ENCODE assay signal across 34 cellular contexts in the genomic region with DNA sequence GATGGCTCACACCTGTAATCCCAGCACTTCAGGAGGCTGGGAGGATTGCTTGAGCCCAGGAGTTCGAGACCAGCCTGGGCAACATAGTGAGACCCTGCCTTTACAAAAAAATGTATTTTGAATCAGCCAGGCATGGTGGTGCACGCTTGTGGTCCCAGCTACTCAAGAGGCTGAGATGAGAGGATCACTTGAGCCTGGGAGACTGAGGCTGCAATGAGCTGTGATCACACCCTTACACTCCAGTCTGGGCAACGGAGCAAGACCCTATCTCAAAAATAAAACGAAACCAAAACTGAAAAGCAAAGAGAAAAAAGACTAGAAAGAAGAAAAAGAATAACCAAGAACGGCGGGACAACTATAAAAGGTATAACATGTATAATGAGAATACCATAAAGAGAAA. TPM values are rescaled to one million over a fixed set of nuclear protein-coding genes. Genes with fewer than 3 reads are reported as not detected.
"Had no signal": no experiment of that assay in that cellular context is flagged by ENCODE, and none has a peak within 500 bp of the region (broad histone marks: within the 10 kb centered on the region; RNA-seq: fewer than 3 reads in every experiment).

No MANE protein-coding gene starts in this region.

- H3K27ac ChIP-seq: VCaP had no signal

- H3K27ac Mint-ChIP-seq: activated CD8-positive, alpha-beta T cell treated with anti-CD3 and anti-CD28 coated beads for 36 hours; activated naive CD4-positive, alpha-beta T cell treated with anti-CD3 and anti-CD28 coated beads, Interleukin-2, amount 10 ng/mL, durations not matched to agents 7 days and 5 days; activated naive CD8-positive, alpha-beta T cell; activated naive CD8-positive, alpha-beta T cell treated with anti-CD3 and anti-CD28 coated beads, Interleukin-2, amount 50 U/mL, for 24 hours; activated T-helper 1 cell treated with anti-CD3 and anti-CD28 coated beads, Interleukin-12 subunit alpha, Interleukin-12 subunit beta, Interleukin-2, Interleukin-4 antibody, amounts not matched to agents 30 ng/mL and 10 ng/mL and 1 ng/mL, durations not matched to agents 14 hours and 24 hours and 36 hours; brain had no signal

- H3K4me3 Mint-ChIP-seq: activated CD8-positive, alpha-beta T cell treated with anti-CD3 and anti-CD28 coated beads for 36 hours; activated naive CD4-positive, alpha-beta T cell treated with anti-CD3 and anti-CD28 coated beads, Interleukin-2, amount 10 ng/mL, durations not matched to agents 7 days and 5 days; activated naive CD8-positive, alpha-beta T cell; activated naive CD8-positive, alpha-beta T cell treated with anti-CD3 and anti-CD28 coated beads, Interleukin-2, amount 50 U/mL, for 24 hours; activated T-cell treated with anti-CD3 and anti-CD28 coated beads, Interleukin-2, amount 50 U/mL, for 4 hours; activated T-helper 1 cell treated with anti-CD3 and anti-CD28 coated beads, Interleukin-12 subunit alpha, Interleukin-12 subunit beta, Interleukin-2, Interleukin-4 antibody, amounts not matched to agents 30 ng/mL and 10 ng/mL and 1 ng/mL, durations not matched to agents 14 hours and 24 hours and 36 hours; brain had no signal

- H3K4me1 Mint-ChIP-seq: activated naive CD4-positive, alpha-beta T cell treated with anti-CD3 and anti-CD28 coated beads, Interleukin-2, amount 10 ng/mL, durations not matched to agents 7 days and 5 days; activated naive CD8-positive, alpha-beta T cell treated with anti-CD3 and anti-CD28 coated beads, Interleukin-2, amount 50 U/mL, for 24 hours; brain had no signal

- H3K9me3 Mint-ChIP-seq: activated CD8-positive, alpha-beta T cell treated with anti-CD3 and anti-CD28 coated beads for 36 hours; activated naive CD4-positive, alpha-beta T cell treated with anti-CD3 and anti-CD28 coated beads, Interleukin-2, amount 10 ng/mL, durations not matched to agents 7 days and 5 days; activated naive CD8-positive, alpha-beta T cell treated with anti-CD3 and anti-CD28 coated beads, Interleukin-2, amount 50 U/mL, for 24 hours; activated T-cell treated with anti-CD3 and anti-CD28 coated beads, Interleukin-2, amount 50 U/mL, for 4 hours; activated T-helper 1 cell treated with anti-CD3 and anti-CD28 coated beads, Interleukin-12 subunit alpha, Interleukin-12 subunit beta, Interleukin-2, Interleukin-4 antibody, amounts not matched to agents 30 ng/mL and 10 ng/mL and 1 ng/mL, durations not matched to agents 14 hours and 24 hours and 36 hours; brain had no signal

- FAIRE-seq: bronchial epithelial cell had no signal

- ATAC-seq: activated CD8-positive, alpha-beta T cell treated with anti-CD3 and anti-CD28 coated beads for 36 hours; activated naive CD8-positive, alpha-beta T cell treated with anti-CD3 and anti-CD28 coated beads, Interleukin-2, amount 50 U/mL, for 24 hours; activated T-cell treated with anti-CD3 and anti-CD28 coated beads, Interleukin-2, amount 50 U/mL, for 4 hours had no signal

- H3K36me3 Mint-ChIP-seq: activated naive CD4-positive, alpha-beta T cell treated with anti-CD3 and anti-CD28 coated beads, Interleukin-2, amount 10 ng/mL, durations not matched to agents 7 days and 5 days; activated naive CD8-positive, alpha-beta T cell; brain had no signal

- DNase-seq: activated CD4-positive, alpha-beta T cell treated with anti-CD3 and anti-CD28 coated beads for 1 hour; activated CD4-positive, alpha-beta T cell treated with anti-CD3 and anti-CD28 coated beads for 48 hours; activated CD4-positive, CD25-positive, alpha-beta regulatory T cell; activated CD8-positive, alpha-beta T cell treated with anti-CD3 and anti-CD28 coated beads for 36 hours; activated effector memory CD4-positive, alpha-beta T cell treated with Interleukin-2 at 50 U/mL for 16 hours; activated naive CD4-positive, alpha-beta T cell treated with anti-CD3 and anti-CD28 coated beads, Interleukin-2, amount 10 ng/mL, durations not matched to agents 7 days and 5 days; activated naive CD8-positive, alpha-beta T cell treated with anti-CD3 and anti-CD28 coated beads, Interleukin-2, amount 50 U/mL, for 24 hours; activated T-cell treated with anti-CD3 and anti-CD28 coated beads for 4 hours; activated T-cell treated with anti-CD3 and anti-CD28 coated beads, Interleukin-2, amount 50 U/mL, for 4 hours; anterior cingulate cortex; caudate nucleus; NCI-H1092 treated with DMSO at 0.1 percent for 48 hours; NCI-H1417; NCI-H146; NCI-H187; NCI-H2029 treated with DMSO at 0.1 percent for 48 hours; NCI-H2107; NCI-H2171 treated with DMSO at 0.1 percent for 48 hours; NCI-H2227 treated with DMSO at 0.1 percent for 48 hours; NCI-H446; NCI-H510A treated with DMSO at 0.1 percent for 48 hours; NCI-H526 treated with DMSO at 0.1 percent for 48 hours; NCI-H82; Right ventricle myocardium superior; SW 1271; T-helper 1 cell; T-helper 2 cell; T-helper 9 cell had no signal

RNA-seq across cellular contexts. Expression of a gene that starts 15.4 kb away (rescaled TPM):
- total RNA-seq: activated CD8-positive, alpha-beta memory T cell treated with anti-CD3 and anti-CD28 coated beads for 36 hours; activated CD8-positive, alpha-beta T cell treated with anti-CD3 and anti-CD28 coated beads for 36 hours had no signal
